ENCODE assay signal across 1 cellular context in the genomic region with DNA sequence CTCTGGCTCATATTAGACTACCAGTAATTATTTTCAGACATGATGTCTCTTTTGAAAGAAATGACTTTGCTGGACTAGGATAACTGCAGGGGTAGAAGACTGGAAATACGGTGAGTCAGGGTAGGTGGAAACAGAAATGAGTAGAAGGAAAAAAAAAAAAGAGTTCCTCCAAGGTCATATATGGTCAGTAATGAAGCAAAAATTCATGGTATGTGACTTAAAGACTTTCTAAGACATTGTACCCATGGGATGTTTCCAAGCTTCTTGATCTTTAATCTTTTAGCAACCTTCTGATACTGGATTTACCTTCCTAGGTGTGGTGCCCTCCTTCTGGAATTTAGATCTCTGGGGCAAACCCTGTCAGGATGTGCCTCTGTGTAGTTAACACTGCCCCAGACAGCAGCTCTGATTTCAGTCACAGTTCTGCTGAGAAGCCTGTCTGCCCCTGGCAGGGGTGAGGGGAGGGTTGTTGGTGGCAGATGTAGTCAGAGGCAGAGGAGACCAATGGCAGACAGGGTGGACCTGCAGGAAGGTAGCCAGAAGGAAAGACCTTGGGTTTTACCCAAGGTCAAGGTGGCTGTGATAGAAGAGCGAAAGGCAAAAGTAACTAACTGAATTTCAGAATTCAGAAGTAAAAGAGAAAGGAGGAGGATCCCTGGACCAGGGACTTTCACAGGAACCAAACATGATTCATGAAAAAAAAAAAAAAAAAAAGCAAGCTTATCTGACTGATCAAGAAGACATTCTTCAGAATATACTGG.
TF ChIP-seq lines count a peak whose summit lies in the region.

No MANE protein-coding gene starts in this region.

TF ChIP-seq in GM23338, 12 proteins besides CTCF, POLR2A, EP300 and RAD21 (continued from another document):
- TF ChIP-seq ZNF462 (CRISPR knock-in tag; IDR thresholded peaks at IDR 0.05): no peak
- TF ChIP-seq ZNF331 (CRISPR knock-in tag; IDR thresholded peaks at IDR 0.05; ENCODE audit: low read depth): no peak
- TF ChIP-seq ZNF114 (CRISPR knock-in tag; IDR thresholded peaks at IDR 0.05): no peak
- TF ChIP-seq CREB1 (CRISPR knock-in tag; IDR thresholded peaks at IDR 0.05; ENCODE audit: low read depth): no peak
- no peak for TF ChIP-seq NANOG (IDR thresholded peaks at IDR 0.05; ENCODE audit: borderline replicate concordance)
- TF ChIP-seq, protein P1, sequence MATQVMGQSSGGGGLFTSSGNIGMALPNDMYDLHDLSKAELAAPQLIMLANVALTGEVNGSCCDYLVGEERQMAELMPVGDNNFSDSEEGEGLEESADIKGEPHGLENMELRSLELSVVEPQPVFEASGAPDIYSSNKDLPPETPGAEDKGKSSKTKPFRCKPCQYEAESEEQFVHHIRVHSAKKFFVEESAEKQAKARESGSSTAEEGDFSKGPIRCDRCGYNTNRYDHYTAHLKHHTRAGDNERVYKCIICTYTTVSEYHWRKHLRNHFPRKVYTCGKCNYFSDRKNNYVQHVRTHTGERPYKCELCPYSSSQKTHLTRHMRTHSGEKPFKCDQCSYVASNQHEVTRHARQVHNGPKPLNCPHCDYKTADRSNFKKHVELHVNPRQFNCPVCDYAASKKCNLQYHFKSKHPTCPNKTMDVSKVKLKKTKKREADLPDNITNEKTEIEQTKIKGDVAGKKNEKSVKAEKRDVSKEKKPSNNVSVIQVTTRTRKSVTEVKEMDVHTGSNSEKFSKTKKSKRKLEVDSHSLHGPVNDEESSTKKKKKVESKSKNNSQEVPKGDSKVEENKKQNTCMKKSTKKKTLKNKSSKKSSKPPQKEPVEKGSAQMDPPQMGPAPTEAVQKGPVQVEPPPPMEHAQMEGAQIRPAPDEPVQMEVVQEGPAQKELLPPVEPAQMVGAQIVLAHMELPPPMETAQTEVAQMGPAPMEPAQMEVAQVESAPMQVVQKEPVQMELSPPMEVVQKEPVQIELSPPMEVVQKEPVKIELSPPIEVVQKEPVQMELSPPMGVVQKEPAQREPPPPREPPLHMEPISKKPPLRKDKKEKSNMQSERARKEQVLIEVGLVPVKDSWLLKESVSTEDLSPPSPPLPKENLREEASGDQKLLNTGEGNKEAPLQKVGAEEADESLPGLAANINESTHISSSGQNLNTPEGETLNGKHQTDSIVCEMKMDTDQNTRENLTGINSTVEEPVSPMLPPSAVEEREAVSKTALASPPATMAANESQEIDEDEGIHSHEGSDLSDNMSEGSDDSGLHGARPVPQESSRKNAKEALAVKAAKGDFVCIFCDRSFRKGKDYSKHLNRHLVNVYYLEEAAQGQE (IDR thresholded peaks at IDR 0.05; ENCODE audit: unreplicated experiment): no peak
- TF ChIP-seq STAT1 (IDR thresholded peaks at IDR 0.05; ENCODE audit: unreplicated experiment): no peak
TF ChIP-seq in GM23338: peak in this region for 0.
